8 cellular contexts compared by ENCODE assay signal in the genomic region with DNA sequence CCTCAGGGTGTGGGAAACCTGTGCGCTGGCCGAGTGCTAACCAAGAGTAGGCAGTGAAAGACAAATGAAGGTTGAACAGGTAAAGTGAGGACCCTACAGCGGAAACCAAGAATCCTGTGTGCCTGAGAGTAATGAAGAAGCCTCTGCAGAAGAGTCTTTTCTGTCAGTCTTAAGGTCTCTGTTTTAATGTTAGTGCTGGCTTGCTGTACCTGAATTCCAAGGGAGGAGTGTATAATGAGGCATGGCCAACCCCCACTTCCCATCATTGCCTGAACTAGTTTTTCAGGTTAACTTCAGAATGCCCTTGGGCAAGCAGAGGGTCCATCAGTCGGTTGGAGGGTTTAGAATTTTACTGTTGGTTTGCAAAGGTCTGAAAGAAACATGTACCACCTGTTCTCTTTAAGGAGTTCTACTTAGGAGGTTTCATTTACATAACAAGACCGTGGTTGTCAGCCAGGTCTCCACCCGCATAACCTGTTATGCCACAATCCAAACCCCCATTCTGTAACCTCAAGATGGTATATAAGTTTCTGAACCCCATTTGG. TPM values are rescaled to one million over a fixed set of nuclear protein-coding genes. Genes with fewer than 3 reads are reported as not detected.
DNase-seq lines count a peak whose midpoint lies in the region; ATAC-seq, FAIRE-seq and TF ChIP-seq lines count a peak whose summit lies in the region.

No MANE protein-coding gene starts in this region.

- intact Hi-C loops in cardiac septum (cut with DNase I) (loop anchor here (1.0 kb wide), 1 partner anchor 31 kb away; the partner anchor contains the start of gene TBP), stomach (cut with DNase I; ENCODE audit: low total_unique reads) (no loop called here)
- intact Hi-C loops in activated T-helper 2 cell treated with anti-CD3 and anti-CD28 coated beads, Interferon-gamma antibody, Interleukin-2, Interleukin-4, amounts not matched to agents 10 μg/mL and 5 μg/mL and 100 μg/mL, durations not matched to agents 14 hours and 24 hours and 36 hours (cut with micrococcal nuclease): loop anchor here (1.0 to 5.0 kb wide), 3 partner anchors 31 to 834 kb away; partner anchors contain the start of genes DYNLT2, ERMARD, FAM120B and TBP

- no peak for FAIRE-seq in HTR-8/SVneo (lab: Jason Lieb, UNC)

- no peaks in the 10 kb centered on the region for H3K9me3 ChIP-seq in cardiac muscle cell (ENCODE audit: low read depth)
- peaks cover 5% of the 10 kb centered on the region for H3K9me3 ChIP-seq in iPS-20b (ENCODE audit: insufficient read depth, low read depth, low read length)
- H3K9me3 ChIP-seq in stomach: peaks cover 0 to 3% (median 0%) of the 10 kb centered on the region in 4 donors

- peaks cover 40% of the 10 kb centered on the region for H3K36me3 Mint-ChIP-seq in activated T-helper 2 cell treated with anti-CD3 and anti-CD28 coated beads, Interferon-gamma antibody, Interleukin-2, Interleukin-4, amounts not matched to agents 10 μg/mL and 5 μg/mL and 100 μg/mL, durations not matched to agents 14 hours and 24 hours and 36 hours (ENCODE audit: low read depth)

- peaks cover 17% of the 10 kb centered on the region for H3K36me3 ChIP-seq in cardiac muscle cell
- H3K36me3 ChIP-seq in iPS-20b (ENCODE audit: insufficient read depth, low read depth, low read length): peaks cover 31% of the 10 kb centered on the region
- H3K36me3 ChIP-seq in stomach: peaks cover 0 to 31% (median 30%) of the 10 kb centered on the region in 4 donors

- no peak for TF ChIP-seq EP300 in stomach (IDR thresholded peaks at IDR 0.05)

- DNase-seq in cardiac muscle cell (ENCODE audit: low read depth in 1 of 2, low spot score in 1 of 2) (peak in 1 of 2 donors; percentile 2), cardiac septum (ENCODE audit: low spot score) (no peak), stomach (peak; percentile 33), HTR-8/SVneo (ENCODE audit: insufficient read length, low spot score) (no peak)
- DNase-seq in activated T-helper 2 cell treated with anti-CD3 and anti-CD28 coated beads, Interferon-gamma antibody, Interleukin-2, Interleukin-4, amounts not matched to agents 10 μg/mL and 5 μg/mL and 100 μg/mL, durations not matched to agents 14 hours and 24 hours and 36 hours (ENCODE audit: low spot score): no peak

- peak overlapping the region; percentile 99 for H3K4me3 Mint-ChIP-seq in activated T-helper 2 cell treated with anti-CD3 and anti-CD28 coated beads, Interferon-gamma antibody, Interleukin-2, Interleukin-4, amounts not matched to agents 10 μg/mL and 5 μg/mL and 100 μg/mL, durations not matched to agents 14 hours and 24 hours and 36 hours (ENCODE audit: low read depth)

- H3K9me3 Mint-ChIP-seq in activated T-helper 2 cell treated with anti-CD3 and anti-CD28 coated beads, Interferon-gamma antibody, Interleukin-2, Interleukin-4, amounts not matched to agents 10 μg/mL and 5 μg/mL and 100 μg/mL, durations not matched to agents 14 hours and 24 hours and 36 hours: peaks cover 5% of the 10 kb centered on the region

- ATAC-seq in HG03103 (IDR thresholded peaks at IDR 0.05; ENCODE audit: low read depth, unreplicated experiment) (peak; percentile 27), GM18520 (IDR thresholded peaks at IDR 0.05; ENCODE audit: unreplicated experiment) (no peak)

- H3K4me3 ChIP-seq in cardiac muscle cell: peak overlapping the region; percentile 95
- peak overlapping the region; percentile 99 for H3K4me3 ChIP-seq in iPS-20b (ENCODE audit: low read length)
- peak overlapping the region; percentile 87 to 98 (median 94) for H3K4me3 ChIP-seq in stomach

- H3K4me1 Mint-ChIP-seq in activated T-helper 2 cell treated with anti-CD3 and anti-CD28 coated beads, Interferon-gamma antibody, Interleukin-2, Interleukin-4, amounts not matched to agents 10 μg/mL and 5 μg/mL and 100 μg/mL, durations not matched to agents 14 hours and 24 hours and 36 hours (ENCODE audit: low read depth): peaks cover 27% of the 10 kb centered on the region

- peak overlapping the region; percentile 97 for H3K9ac ChIP-seq in iPS-20b (ENCODE audit: low read depth, low read length)

- H3K4me1 ChIP-seq in cardiac muscle cell (ENCODE audit: low read depth) (peaks cover 9% of the 10 kb centered on the region), iPS-20b (ENCODE audit: insufficient read depth, low read length) (peaks cover 8% of the 10 kb centered on the region), stomach (peaks cover 15 to 28% (median 23%) of the 10 kb centered on the region in 4 donors)

- peak overlapping the region; percentile 87 for H3K27ac Mint-ChIP-seq in activated T-helper 2 cell treated with anti-CD3 and anti-CD28 coated beads, Interferon-gamma antibody, Interleukin-2, Interleukin-4, amounts not matched to agents 10 μg/mL and 5 μg/mL and 100 μg/mL, durations not matched to agents 14 hours and 24 hours and 36 hours

- peaks cover 3% of the 10 kb centered on the region for H3K27me3 Mint-ChIP-seq in activated T-helper 2 cell treated with anti-CD3 and anti-CD28 coated beads, Interferon-gamma antibody, Interleukin-2, Interleukin-4, amounts not matched to agents 10 μg/mL and 5 μg/mL and 100 μg/mL, durations not matched to agents 14 hours and 24 hours and 36 hours (ENCODE audit: low read depth)

- peak overlapping the region; percentile 75 for H3K27ac ChIP-seq in cardiac muscle cell
- peak overlapping the region; percentile 41 for H3K27ac ChIP-seq in iPS-20b (ENCODE audit: low read length)
- peak overlapping the region; percentile 86 to 96 (median 91) for H3K27ac ChIP-seq in stomach

- TF ChIP-seq CTCF in cardiac muscle cell (IDR thresholded peaks at IDR 0.05; ENCODE audit: low read depth, low read length) (no peak), stomach (IDR thresholded peaks at IDR 0.05) (no peak)

- H3K27me3 ChIP-seq in cardiac muscle cell (no peaks in the 10 kb centered on the region), iPS-20b (ENCODE audit: insufficient read depth, low read length) (no peaks in the 10 kb centered on the region), stomach (no peaks in the 10 kb centered on the region)

- 1 to 6% (median 4%) methylated on average over 5 to 6 of the region's 6 CpGs for WGBS in stomach, 5 donors

- TF ChIP-seq POLR2A in stomach (IDR thresholded peaks at IDR 0.05): no peak

RNA-seq across cellular contexts. Expression of gene PDCD2, which starts 0.6 kb away (rescaled TPM):
- total RNA-seq in cardiac muscle cell (101 and 119 TPM in 2 replicates), cardiac septum (36.8 TPM), stomach (100 to 1,000 TPM in 1 of 5 donors, 10 to 100 TPM in 4; 38.2 to 209 (median 69.0) TPM)
- polyA plus RNA-seq in cardiac muscle cell (75.7 and 81.5 TPM in 2 replicates), stomach (10 to 100 TPM; 54.2 to 73.2 (median 66.9) TPM)
- total RNA-seq in activated T-helper 2 cell treated with anti-CD3 and anti-CD28 coated beads, Interferon-gamma antibody, Interleukin-2, Interleukin-4, amounts not matched to agents 10 μg/mL and 5 μg/mL and 100 μg/mL, durations not matched to agents 14 hours and 24 hours and 36 hours: 117 and 124 TPM in 2 replicates

RNA-seq across cellular contexts. Expression of gene TBP, which starts 30.9 kb away (rescaled TPM):
- total RNA-seq in cardiac muscle cell: 17.6 and 27.5 TPM in 2 replicates
- 24.6 and 27.3 TPM in 2 replicates for polyA plus RNA-seq in cardiac muscle cell
- 7.6 TPM for total RNA-seq in cardiac septum
- total RNA-seq in activated T-helper 2 cell treated with anti-CD3 and anti-CD28 coated beads, Interferon-gamma antibody, Interleukin-2, Interleukin-4, amounts not matched to agents 10 μg/mL and 5 μg/mL and 100 μg/mL, durations not matched to agents 14 hours and 24 hours and 36 hours: 26.4 and 27.8 TPM in 2 replicates
- total RNA-seq in stomach: 10 to 100 TPM; 12.2 to 50.2 (median 17.7) TPM
- 1 to 10 TPM; 6.2 to 9.3 (median 8.5) TPM for polyA plus RNA-seq in stomach

RNA-seq across cellular contexts. Expression of gene PSMB1, which starts 31.9 kb away (rescaled TPM):
- total RNA-seq in cardiac muscle cell: 162 and 300 TPM in 2 replicates
- 451 and 499 TPM in 2 replicates for polyA plus RNA-seq in cardiac muscle cell
- total RNA-seq in cardiac septum: 150 TPM
- total RNA-seq in activated T-helper 2 cell treated with anti-CD3 and anti-CD28 coated beads, Interferon-gamma antibody, Interleukin-2, Interleukin-4, amounts not matched to agents 10 μg/mL and 5 μg/mL and 100 μg/mL, durations not matched to agents 14 hours and 24 hours and 36 hours: 277 and 278 TPM in 2 replicates
- total RNA-seq in stomach: 100 to 1,000 TPM in 3 of 5 donors, 10 to 100 TPM in 2; 36.5 to 294 (median 112) TPM
- polyA plus RNA-seq in stomach: 100 to 1,000 TPM; 206 to 304 (median 263) TPM

Comparison
In these comparisons a context has a peak if more than half of its experiments do, and no peak if none do; other contexts are left out.
1. H3K27ac ChIP-seq: peak in every context shown above with its lines; median percentile 91 in stomach; 75 in cardiac muscle cell; 41 in iPS-20b.